Comparison of ENCODE assay signal across 23 cellular contexts in genomic region chr21:35705237-35705887, GRCh38.
"Had no signal": no experiment of that assay in that cellular context is flagged by ENCODE, and none has a peak within 500 bp of the region (broad histone marks: within the 10 kb centered on the region; RNA-seq: fewer than 3 reads in every experiment).

No MANE protein-coding gene starts in this region.

- H3K36me3 ChIP-seq: esophagus muscularis mucosa, gastrocnemius medialis, heart right ventricle, left lung, lower lobe of right lung had no signal

- H3K27me3 ChIP-seq: gastrocnemius medialis had no signal

- H3K4me3 ChIP-seq: coronary artery, dorsolateral prefrontal cortex, esophagus muscularis mucosa, gastrocnemius medialis, heart right ventricle, left lung, lower lobe of right lung had no signal

- H3K27ac Mint-ChIP-seq: naive thymus-derived CD4-positive, alpha-beta T cell had no signal

- FAIRE-seq: colon, endothelial cell of umbilical vein, islet of Langerhans, keratinocyte had no signal

- H3K4me3 Mint-ChIP-seq: naive thymus-derived CD4-positive, alpha-beta T cell had no signal

- H3K27ac ChIP-seq: coronary artery, dorsolateral prefrontal cortex, esophagus muscularis mucosa, gastrocnemius medialis, heart right ventricle, left lung, lower lobe of right lung had no signal

- H3K9me3 Mint-ChIP-seq: naive thymus-derived CD4-positive, alpha-beta T cell had no signal

- H3K9me3 ChIP-seq: esophagus muscularis mucosa, gastrocnemius medialis, heart right ventricle, left lung, lower lobe of right lung had no signal

- ATAC-seq: gastrocnemius medialis; heart right ventricle; left cardiac atrium; left lung; left ventricle myocardium superior; lower lobe of right lung; naive thymus-derived CD4-positive, alpha-beta T cell had no signal

- DNase-seq: dermis blood vessel endothelial cell; dorsolateral prefrontal cortex; effector CD4-positive, alpha-beta T cell; effector memory CD4-positive, alpha-beta T cell; foreskin melanocyte; gastrocnemius medialis; glutamatergic neuron; head of caudate nucleus; heart right ventricle; hippocampal formation; left cardiac atrium; left lung; left ventricle myocardium superior; lower lobe of right lung; mesenchymal stem cell; midbrain; naive thymus-derived CD4-positive, alpha-beta T cell had no signal

- H3K4me1 Mint-ChIP-seq: naive thymus-derived CD4-positive, alpha-beta T cell had no signal

- H3K4me1 ChIP-seq: esophagus muscularis mucosa, gastrocnemius medialis, heart right ventricle, left lung, lower lobe of right lung had no signal
